1 cellular context compared by ENCODE assay signal in genomic region chr19:46017095-46017429, GRCh38.
TF ChIP-seq lines count a peak whose summit lies in the region.

No MANE protein-coding gene starts in this region.

TF ChIP-seq in GM12878, 131 proteins besides CTCF, POLR2A, EP300 and RAD21:
- no peak for TF ChIP-seq BCL11A (IDR thresholded peaks at IDR 0.05; ENCODE audit: low read depth, low read length)
- TF ChIP-seq ZBTB40 (IDR thresholded peaks at IDR 0.05; ENCODE audit: borderline replicate concordance): no peak
- no peak for TF ChIP-seq NBN (IDR thresholded peaks at IDR 0.05)
- no peak for TF ChIP-seq ZBTB33 (IDR thresholded peaks at IDR 0.05)
- no peak for TF ChIP-seq ZSCAN29 (IDR thresholded peaks at IDR 0.05)
- no peak for TF ChIP-seq NFYA (IDR thresholded peaks at IDR 0.05; ENCODE audit: borderline replicate concordance, low read depth, low read length)
- TF ChIP-seq CHD1 (IDR thresholded peaks at IDR 0.05; ENCODE audit: low read depth, low read length): no peak
- no peak for TF ChIP-seq ZBED1 (IDR thresholded peaks at IDR 0.05; ENCODE audit: borderline replicate concordance)
- TF ChIP-seq PRDM15 (CRISPR knock-in tag; IDR thresholded peaks at IDR 0.05): no peak
- TF ChIP-seq TCF7 (IDR thresholded peaks at IDR 0.05; ENCODE audit: borderline replicate concordance): no peak
- TF ChIP-seq ZBTB4 (CRISPR knock-in tag; IDR thresholded peaks at IDR 0.05): no peak
- no peak for TF ChIP-seq WRNIP1 (IDR thresholded peaks at IDR 0.05; ENCODE audit: borderline replicate concordance, low read depth, low read length)
- no peak for TF ChIP-seq USF1 (IDR thresholded peaks at IDR 0.05; ENCODE audit: borderline replicate concordance, extremely low read length, insufficient read depth, low read depth, low read length)
- TF ChIP-seq KLF5 (IDR thresholded peaks at IDR 0.05; ENCODE audit: partially characterized antibody): no peak
- TF ChIP-seq CBX3 (IDR thresholded peaks at IDR 0.05; ENCODE audit: borderline replicate concordance, low read depth): no peak
- TF ChIP-seq FOXK2 (IDR thresholded peaks at IDR 0.05): no peak
- no peak for TF ChIP-seq TARDBP (IDR thresholded peaks at IDR 0.05; ENCODE audit: borderline replicate concordance)
- TF ChIP-seq ATF3 (IDR thresholded peaks at IDR 0.05; ENCODE audit: borderline replicate concordance, extremely low read depth, low read depth, low read length): no peak
